Comparison of ENCODE assay signal across 15 cellular contexts in the genomic region with DNA sequence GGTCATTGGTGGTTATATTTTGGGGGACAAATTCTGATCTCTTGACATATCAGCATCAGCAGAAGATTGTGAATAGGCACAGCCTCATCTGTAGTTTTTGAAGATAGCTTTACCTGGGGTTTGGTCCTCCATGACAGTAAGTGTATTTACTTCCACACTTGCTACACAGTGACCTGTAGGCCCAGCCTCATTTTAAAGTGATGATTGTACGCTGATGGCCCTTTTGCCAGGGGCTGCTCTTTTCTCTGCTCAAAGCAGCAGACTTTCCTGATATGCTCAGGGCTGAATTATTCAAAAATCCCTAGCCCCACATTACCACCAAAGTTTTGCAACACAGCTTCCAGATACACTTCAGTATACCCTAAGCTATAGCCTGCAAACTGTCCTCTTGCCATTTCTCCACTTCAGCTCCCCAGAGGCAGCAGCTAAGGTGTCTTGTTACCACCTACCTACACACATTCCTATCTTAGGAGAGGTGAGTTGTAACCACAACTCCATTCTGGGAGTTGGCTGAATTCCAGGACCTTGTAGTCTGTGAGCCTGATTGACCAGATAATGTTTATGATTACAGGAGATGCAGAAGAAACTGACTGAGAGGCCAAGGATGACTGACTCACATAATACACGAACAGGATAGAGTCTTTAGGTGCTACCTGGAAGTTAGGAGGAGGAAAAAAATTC. TPM values are rescaled to one million over a fixed set of nuclear protein-coding genes. Genes with fewer than 3 reads are reported as not detected.
DNase-seq lines count a peak whose midpoint lies in the region; ATAC-seq and TF ChIP-seq lines count a peak whose summit lies in the region.
"Had no signal": no experiment of that assay in that cellular context is flagged by ENCODE, and none has a peak within 500 bp of the region (broad histone marks: within the 10 kb centered on the region; RNA-seq: fewer than 3 reads in every experiment).

No MANE protein-coding gene starts in this region.

- peaks cover 32% of the 10 kb centered on the region for H3K4me1 Mint-ChIP-seq in Calu3 (ENCODE audit: low read depth, unreplicated experiment)
- H3K4me1 Mint-ChIP-seq in stimulated activated effector memory CD8-positive, alpha-beta T cell treated with anti-CD3 and anti-CD28 coated beads, Interleukin-12 subunit alpha, Interleukin-12 subunit beta, amount 100 ng/mL, for 72 hours: no peaks in the 10 kb centered on the region
- H3K4me1 Mint-ChIP-seq: stimulated activated naive CD8-positive, alpha-beta T cell treated with anti-CD3 and anti-CD28 coated beads, Interleukin-15, amount 100 ng/mL, for 72 hours had no signal

- no peaks in the 10 kb centered on the region for H3K36me3 Mint-ChIP-seq in Calu3 (ENCODE audit: insufficient read depth, unreplicated experiment)
- no peaks in the 10 kb centered on the region for H3K36me3 Mint-ChIP-seq in stimulated activated effector memory CD8-positive, alpha-beta T cell treated with anti-CD3 and anti-CD28 coated beads, Interleukin-12 subunit alpha, Interleukin-12 subunit beta, amount 100 ng/mL, for 72 hours

- no peak for ATAC-seq in GM19463 (IDR thresholded peaks at IDR 0.05; ENCODE audit: unreplicated experiment)
- ATAC-seq in HG02973 (IDR thresholded peaks at IDR 0.05; ENCODE audit: unreplicated experiment): no peak
- no peak for ATAC-seq in stimulated activated effector memory CD8-positive, alpha-beta T cell treated with anti-CD3 and anti-CD28 coated beads, Interleukin-12 subunit alpha, Interleukin-12 subunit beta, amount 100 ng/mL, for 72 hours
- ATAC-seq: activated T-cell treated with anti-CD3 and anti-CD28 coated beads, Interleukin-2, amount 50 U/mL, for 72 hours; left cardiac atrium; Panc1; stimulated activated naive CD8-positive, alpha-beta T cell treated with anti-CD3 and anti-CD28 coated beads, Interleukin-15, amount 100 ng/mL, for 72 hours had no signal

- H3K9me3 Mint-ChIP-seq in Calu3 (ENCODE audit: low read depth, unreplicated experiment): no peaks in the 10 kb centered on the region
- H3K9me3 Mint-ChIP-seq in stimulated activated effector memory CD8-positive, alpha-beta T cell treated with anti-CD3 and anti-CD28 coated beads, Interleukin-12 subunit alpha, Interleukin-12 subunit beta, amount 100 ng/mL, for 72 hours: no peaks in the 10 kb centered on the region
- H3K9me3 Mint-ChIP-seq: activated T-cell treated with anti-CD3 and anti-CD28 coated beads, Interleukin-2, amount 50 U/mL, for 72 hours; stimulated activated naive CD8-positive, alpha-beta T cell treated with anti-CD3 and anti-CD28 coated beads, Interleukin-15, amount 100 ng/mL, for 72 hours had no signal

- H3K27me3 Mint-ChIP-seq in Calu3 (ENCODE audit: unreplicated experiment): no peaks in the 10 kb centered on the region

- no peak overlapping the region for H3K27ac Mint-ChIP-seq in Calu3 (ENCODE audit: unreplicated experiment)
- H3K27ac Mint-ChIP-seq in stimulated activated effector memory CD8-positive, alpha-beta T cell treated with anti-CD3 and anti-CD28 coated beads, Interleukin-12 subunit alpha, Interleukin-12 subunit beta, amount 100 ng/mL, for 72 hours: no peak overlapping the region
- H3K27ac Mint-ChIP-seq: activated T-cell treated with anti-CD3 and anti-CD28 coated beads, Interleukin-2, amount 50 U/mL, for 72 hours; stimulated activated naive CD8-positive, alpha-beta T cell treated with anti-CD3 and anti-CD28 coated beads, Interleukin-15, amount 100 ng/mL, for 72 hours had no signal

- BruUV-seq in Calu3 (replicated peaks; lab: Mats Ljungman, UMichigan): no TSS peak

- peak; percentile 21; the same call in 1 of the 2 replicates for TF ChIP-seq EP300 in Ishikawa (IDR thresholded peaks at IDR 0.05; ENCODE audit: borderline replicate concordance)

- H3K4me3 Mint-ChIP-seq in Calu3 (ENCODE audit: low read depth, unreplicated experiment): no peak overlapping the region
- no peak overlapping the region for H3K4me3 Mint-ChIP-seq in stimulated activated effector memory CD8-positive, alpha-beta T cell treated with anti-CD3 and anti-CD28 coated beads, Interleukin-12 subunit alpha, Interleukin-12 subunit beta, amount 100 ng/mL, for 72 hours
- H3K4me3 Mint-ChIP-seq: activated T-cell treated with anti-CD3 and anti-CD28 coated beads, Interleukin-2, amount 50 U/mL, for 72 hours; stimulated activated naive CD8-positive, alpha-beta T cell treated with anti-CD3 and anti-CD28 coated beads, Interleukin-15, amount 100 ng/mL, for 72 hours had no signal

- intact Hi-C loops in Calu3 (cut with micrococcal nuclease; ENCODE audit: unreplicated experiment): no loop called here

- TF ChIP-seq CTCF in Calu3 (IDR thresholded peaks at IDR 0.05; ENCODE audit: unreplicated experiment): no peak

- TF ChIP-seq RAD21 in Ishikawa (IDR thresholded peaks at IDR 0.05; ENCODE audit: low read depth): no peak

- DNase-seq in Calu3 (peak; percentile 71), NCI-H82 treated with DMSO at 0.1 percent for 48 hours (lab: John Stamatoyannopoulos, UW; ENCODE audit: unreplicated experiment) (peak; percentile 31), iris pigment epithelial cell (ENCODE audit: low read depth) (peak; percentile 46), pons (ENCODE audit: low spot score) (no peak)
- DNase-seq in stimulated activated effector memory CD8-positive, alpha-beta T cell treated with anti-CD3 and anti-CD28 coated beads, Interleukin-12 subunit alpha, Interleukin-12 subunit beta, amount 100 ng/mL, for 72 hours (ENCODE audit: low spot score in 2 of 2): no peak
- DNase-seq: activated T-cell treated with anti-CD3 and anti-CD28 coated beads, Interleukin-2, amount 50 U/mL, for 72 hours; left cardiac atrium; stimulated activated CD4-positive, alpha-beta T cell treated with anti-CD3 and anti-CD28 coated beads, Interleukin-1b, Interleukin-23, amount 100 ng/mL, for 48 hours; stimulated activated naive CD8-positive, alpha-beta T cell treated with anti-CD3 and anti-CD28 coated beads, Interleukin-15, amount 100 ng/mL, for 72 hours had no signal

- CTCF ChIA-PET in Calu3 (lab: Charles Lee): interaction anchor here (0.8 to 1.8 kb wide), 3 partner anchors 10 to 20 kb away, joined by 3 to 8 read pairs (median 3); no protein-coding TSS in a partner anchor

TF ChIP-seq in Ishikawa, 13 proteins besides CTCF, POLR2A, EP300 and RAD21:
- peak; percentile 93 for TF ChIP-seq NFIC (IDR thresholded peaks at IDR 0.05)
- peak; percentile 72 for TF ChIP-seq TCF12 (IDR thresholded peaks at IDR 0.05; ENCODE audit: low read depth)
- TF ChIP-seq TEAD4 (IDR thresholded peaks at IDR 0.05): peak; percentile 53; the same call in 1 of the 2 replicates
- no peak for TF ChIP-seq TAF1 (IDR thresholded peaks at IDR 0.05; ENCODE audit: low read depth)

RNA-seq across cellular contexts. Expression of gene ASB4, which starts 6.0 kb away (rescaled TPM):
- total RNA-seq in Calu3 (2022): 0.47 TPM in 1 of 2 replicates, not detected in the other
- total RNA-seq: activated T-cell treated with anti-CD3 and anti-CD28 coated beads, Interleukin-2, amount 50 U/mL, for 72 hours; cardiac muscle cell; osteocyte had no signal

RNA-seq across cellular contexts. Expression of gene PON2, which starts 56.9 kb away (rescaled TPM):
- total RNA-seq in Calu3 (2022): 73.7 and 79.6 TPM in 2 replicates

Comparison
In these comparisons a context has a peak if more than half of its experiments do, and no peak if none do; other contexts are left out.
1. DNase-seq: peak in Calu3 (single experiment), NCI-H82 treated with DMSO at 0.1 percent for 48 hours (single experiment) and iris pigment epithelial cell (single experiment); none in stimulated activated effector memory CD8-positive, alpha-beta T cell treated with anti-CD3 and anti-CD28 coated beads, Interleukin-12 subunit alpha, Interleukin-12 subunit beta, amount 100 ng/mL, for 72 hours (0 of 2) and pons (single experiment).